In genomic region chr9:63824804-63825203, GRCh38 we compare ENCODE assay signal across 1 cellular context.
DNase-seq lines count a peak whose midpoint lies in the region; TF ChIP-seq lines count a peak whose summit lies in the region.
"Not testable (repeated sequence)": the region's sequence is repeated elsewhere in the genome, so short reads cannot be mapped to it uniquely, and the experiment has no call there.

No MANE protein-coding gene starts in this region.

- H3K4me3 ChIP-seq in LNCaP clone FGC (ENCODE audit: low read depth, low read length) = not testable (repeated sequence)

- not testable (repeated sequence) for TF ChIP-seq CTCF in LNCaP clone FGC (IDR thresholded peaks at IDR 0.05; ENCODE audit: control insufficient read depth, extremely low read depth, insufficient read depth)

- DNase-seq in LNCaP clone FGC (ENCODE audit: low read depth) = peak; percentile 83
